24 cellular contexts compared by ENCODE assay signal in genomic region chr4:89312066-89312465, GRCh38. TPM values are rescaled to one million over a fixed set of nuclear protein-coding genes. Genes with fewer than 3 reads are reported as not detected.
DNase-seq lines count a peak whose midpoint lies in the region; ATAC-seq and TF ChIP-seq lines count a peak whose summit lies in the region.
"Had no signal": no experiment of that assay in that cellular context is flagged by ENCODE, and none has a peak within 500 bp of the region (broad histone marks: within the 10 kb centered on the region; RNA-seq: fewer than 3 reads in every experiment).

No MANE protein-coding gene starts in this region.

- ATAC-seq in GM21360 (IDR thresholded peaks at IDR 0.05; ENCODE audit: unreplicated experiment) (no peak), heart left ventricle (no peak)
- ATAC-seq: A549; CD8-positive, alpha-beta T cell; K562; PC-3 had no signal

- TF ChIP-seq POLR2A in heart left ventricle (IDR thresholded peaks at IDR 0.05) = no peak

- no peaks in the 10 kb centered on the region for H3K9me3 ChIP-seq in heart left ventricle
- H3K9me3 ChIP-seq: A549, Caco-2, MG63, SK-N-SH had no signal

- peaks cover 0 to 23% (median 6%) of the 10 kb centered on the region in 12 donors for H3K4me1 ChIP-seq in heart left ventricle
- H3K4me1 ChIP-seq: Caco-2 had no signal

- DNase-seq in EH (ENCODE audit: low read depth) (peak; percentile 3), NCI-H446 (lab: John Stamatoyannopoulos, UW) (peak; percentile 31 to 84), astrocyte of the hippocampus (ENCODE audit: low read depth, low spot score) (peak; percentile 58), fibroblast of peridontal ligament (ENCODE audit: extremely low read depth) (peak; percentile 4), DMS79 treated with DMSO at 0.1 percent for 48 hours (lab: John Stamatoyannopoulos, UW) (no peak), NCI-H2227 (lab: John Stamatoyannopoulos, UW; ENCODE audit: unreplicated experiment) (no peak), heart left ventricle (no peak)
- DNase-seq: Caco-2; CD8-positive, alpha-beta T cell; H7; Kasumi-1; MG63; NCI-H1105 treated with DMSO at 0.1 percent for 48 hours; NCI-H146; NCI-H2029; NCI-H510A; NCI-H69; PC-3; SK-N-SH; SW 1271 had no signal

- no peaks in the 10 kb centered on the region for H3K36me3 ChIP-seq in heart left ventricle
- H3K36me3 ChIP-seq: MG63 had no signal

- H3K27me3 ChIP-seq in heart left ventricle = peaks cover 0 to 4% (median 0%) of the 10 kb centered on the region in 9 donors
- H3K27me3 ChIP-seq: MG63 had no signal

- intact Hi-C loops in heart left ventricle (cut with DNase I) = loop anchor here in 1 of 10 donors (10.0 kb wide), 1 partner anchor 123 kb away; no protein-coding TSS in a partner anchor

- TF ChIP-seq CTCF in heart left ventricle (IDR thresholded peaks at IDR 0.05) = no peak

- no peak overlapping the region for H3K4me3 ChIP-seq in heart left ventricle
- H3K4me3 ChIP-seq: A549, K562, MG63 had no signal

- H3K27ac ChIP-seq in heart left ventricle = no peak overlapping the region
- H3K27ac ChIP-seq: A549, C4-2B had no signal

RNA-seq across cellular contexts. Expression of gene GPRIN3, which starts 4.5 kb away (rescaled TPM):
- 10 to 100 TPM in 7 of 9 donors, 1 to 10 TPM in 2; 6.3 to 16.5 (median 13.8) TPM for total RNA-seq in heart left ventricle
- polyA plus RNA-seq in heart left ventricle = 1 to 10 TPM; 2.4 to 4.4 TPM
- total RNA-seq: PC-3 had no signal
- polyA plus RNA-seq: K562, SK-N-SH had no signal

Comparison
In these comparisons a context has a peak if more than half of its experiments do, and no peak if none do; other contexts are left out.
1. DNase-seq: peak in EH (single experiment), NCI-H446 (2 of 2), astrocyte of the hippocampus (single experiment) and fibroblast of peridontal ligament (single experiment); none in DMS79 treated with DMSO at 0.1 percent for 48 hours (single experiment), NCI-H2227 (single experiment) and heart left ventricle (0 of 5).